Comparison of ENCODE assay signal across 22 cellular contexts in genomic region chr4:152951348-152951747, GRCh38. TPM values are rescaled to one million over a fixed set of nuclear protein-coding genes. Genes with fewer than 3 reads are reported as not detected.
A peak's percentile ranks its signal among the peaks of the same experiment; 100 is the strongest.
DNase-seq lines count a peak whose midpoint lies in the region; ATAC-seq and TF ChIP-seq lines count a peak whose summit lies in the region.
"Had no signal": no experiment of that assay in that cellular context is flagged by ENCODE, and none has a peak within 500 bp of the region (broad histone marks: within the 10 kb centered on the region; RNA-seq: fewer than 3 reads in every experiment).

No MANE protein-coding gene starts in this region.

- no peak overlapping the region for H2BK20ac ChIP-seq in IMR-90 (ENCODE audit: low read depth, low read length)

- H3K4me1 ChIP-seq in Caco-2 (no peaks in the 10 kb centered on the region), IMR-90 (ENCODE audit: control insufficient read depth, insufficient read depth, low read length) (peaks cover 4% of the 10 kb centered on the region; the same call in 1 of the 2 replicates), endodermal cell (ENCODE audit: control insufficient read depth, insufficient read depth, low read length) (peaks cover 29% of the 10 kb centered on the region)
- H3K4me1 ChIP-seq: testis had no signal

- no peak overlapping the region for H3K14ac ChIP-seq in IMR-90 (replicated peaks; ENCODE audit: low read depth, low read length)

- no peak overlapping the region for H3K4ac ChIP-seq in IMR-90 (ENCODE audit: low read depth, low read length)

- no peaks in the 10 kb centered on the region for H3K9me3 ChIP-seq in Caco-2
- H3K9me3 ChIP-seq in IMR-90 (ENCODE audit: control insufficient read depth, insufficient read depth, low read length) = no peaks in the 10 kb centered on the region
- no peaks in the 10 kb centered on the region for H3K9me3 ChIP-seq in endodermal cell (ENCODE audit: control insufficient read depth, low read length)
- H3K9me3 ChIP-seq: BLaER1 treated with 17β-estradiol and CSF1 and Interleukin-3, amounts not matched to agents 10 nM and 100 nM; lower lobe of right lung; testis had no signal

- H3K27me3 ChIP-seq in Caco-2 (replicated peaks; ENCODE audit: control insufficient read depth, insufficient read depth, low read length) (no peaks in the 10 kb centered on the region), IMR-90 (ENCODE audit: control insufficient read depth, insufficient read depth, low read length) (peaks cover 7% of the 10 kb centered on the region), endodermal cell (ENCODE audit: control insufficient read depth, insufficient read depth, low read length, poor library complexity, severe bottlenecking) (no peaks in the 10 kb centered on the region)
- H3K27me3 ChIP-seq: BLaER1 treated with 17β-estradiol and CSF1 and Interleukin-3, amounts not matched to agents 10 nM and 100 nM; testis had no signal

- H2BK120ac ChIP-seq in IMR-90 (ENCODE audit: low read depth, low read length) = no peak overlapping the region

- ATAC-seq in IMR-90 (ENCODE audit: low read depth) (peak; percentile 80), GM21576 (IDR thresholded peaks at IDR 0.05; ENCODE audit: unreplicated experiment) (no peak)
- no peak for ATAC-seq in activated CD4-positive, alpha-beta T cell treated with anti-CD3 and anti-CD28 coated beads for 36 hours
- ATAC-seq: activated CD4-positive, CD25-positive, alpha-beta regulatory T cell treated with anti-CD3 and anti-CD28 coated beads, Interleukin-2, amount 50 U/mL, for 24 hours; activated T-cell treated with anti-CD3 and anti-CD28 coated beads, Interleukin-2, amount 50 U/mL, for 72 hours; lower lobe of right lung; stimulated activated naive B cell treated with anti-CD40 and anti-IgM and Interleukin-4, amounts not matched to agents 10 μg/mL and 1 μg/mL and 100 μg/mL, for 72 hours had no signal

- TF ChIP-seq CTCF in Caco-2 (IDR thresholded peaks at IDR 0.05; ENCODE audit: insufficient read depth in 1 of 2, low read depth in 1 of 2, low read length in 1 of 2, severe bottlenecking in 1 of 2, unreplicated experiment in 1 of 2) (no peak), IMR-90 (conservative IDR thresholded peaks at IDR 0.05; ENCODE audit: low read depth, low read length) (no peak), endodermal cell (conservative IDR thresholded peaks at IDR 0.05) (no peak), mesothelial cell of epicardium (IDR thresholded peaks at IDR 0.05; ENCODE audit: unreplicated experiment) (no peak)

- H4K91ac ChIP-seq in IMR-90 (ENCODE audit: insufficient read depth, low read depth, low read length) = no peak overlapping the region

- H2AK9ac ChIP-seq in IMR-90 (replicated peaks; ENCODE audit: low read depth, low read length, poor library complexity) = no peak overlapping the region

- H3K4me3 Mint-ChIP-seq in Caco-2 (ENCODE audit: unreplicated experiment) (peak overlapping the region; percentile 27), endodermal cell (no peak overlapping the region), mesothelial cell of epicardium (no peak overlapping the region)
- H3K4me3 Mint-ChIP-seq in activated CD4-positive, alpha-beta T cell treated with anti-CD3 and anti-CD28 coated beads for 36 hours = no peak overlapping the region
- H3K4me3 Mint-ChIP-seq: activated T-cell treated with anti-CD3 and anti-CD28 coated beads, Interleukin-2, amount 50 U/mL, for 72 hours; immature natural killer cell; stimulated activated naive B cell treated with anti-CD40 and anti-IgM and Interleukin-4, amounts not matched to agents 10 μg/mL and 1 μg/mL and 100 μg/mL, for 72 hours had no signal

- dilution Hi-C loops in IMR-90 (cut with HindIII; ENCODE audit: low sequenced_read_pairs, unreplicated experiment) = no loop called here

- H3K18ac ChIP-seq in IMR-90 (ENCODE audit: low read depth, low read length) = no peak overlapping the region

- no peaks in the 10 kb centered on the region for H3K9me1 ChIP-seq in IMR-90 (ENCODE audit: insufficient read depth, low read length)

- H3K4me1 Mint-ChIP-seq in Caco-2 (ENCODE audit: low read depth, unreplicated experiment) = peaks cover 11% of the 10 kb centered on the region
- peaks cover 43% of the 10 kb centered on the region for H3K4me1 Mint-ChIP-seq in endodermal cell
- peaks cover 22% of the 10 kb centered on the region for H3K4me1 Mint-ChIP-seq in mesothelial cell of epicardium
- no peaks in the 10 kb centered on the region for H3K4me1 Mint-ChIP-seq in activated CD4-positive, alpha-beta T cell treated with anti-CD3 and anti-CD28 coated beads for 36 hours

- H3K27ac Mint-ChIP-seq in Caco-2 (ENCODE audit: unreplicated experiment) = no peak overlapping the region
- peak overlapping the region; percentile 40 for H3K27ac Mint-ChIP-seq in endodermal cell
- peak overlapping the region; percentile 50 for H3K27ac Mint-ChIP-seq in mesothelial cell of epicardium
- no peak overlapping the region for H3K27ac Mint-ChIP-seq in activated CD4-positive, alpha-beta T cell treated with anti-CD3 and anti-CD28 coated beads for 36 hours
- H3K27ac Mint-ChIP-seq: activated T-cell treated with anti-CD3 and anti-CD28 coated beads, Interleukin-2, amount 50 U/mL, for 72 hours; immature natural killer cell; stimulated activated naive B cell treated with anti-CD40 and anti-IgM and Interleukin-4, amounts not matched to agents 10 μg/mL and 1 μg/mL and 100 μg/mL, for 72 hours had no signal

- POLR2A ChIA-PET in Caco-2 (lab: Charles Lee) = no interaction called here
- POLR2A ChIA-PET in IMR-90 (lab: Charles Lee; ENCODE audit: unreplicated experiment) = no interaction called here
- POLR2A ChIA-PET in activated CD4-positive, alpha-beta T cell treated with anti-CD3 and anti-CD28 coated beads for 36 hours (lab: Charles Lee) = no interaction called here

- no peak overlapping the region for H2AFZ ChIP-seq in IMR-90 (replicated peaks; ENCODE audit: low read length, poor library complexity)

- no peaks in the 10 kb centered on the region for H3K9me3 Mint-ChIP-seq in Caco-2 (ENCODE audit: unreplicated experiment)
- no peaks in the 10 kb centered on the region for H3K9me3 Mint-ChIP-seq in endodermal cell
- no peaks in the 10 kb centered on the region for H3K9me3 Mint-ChIP-seq in mesothelial cell of epicardium
- no peaks in the 10 kb centered on the region for H3K9me3 Mint-ChIP-seq in activated CD4-positive, alpha-beta T cell treated with anti-CD3 and anti-CD28 coated beads for 36 hours (ENCODE audit: low read depth)
- H3K9me3 Mint-ChIP-seq: activated T-cell treated with anti-CD3 and anti-CD28 coated beads, Interleukin-2, amount 50 U/mL, for 72 hours; immature natural killer cell; stimulated activated naive B cell treated with anti-CD40 and anti-IgM and Interleukin-4, amounts not matched to agents 10 μg/mL and 1 μg/mL and 100 μg/mL, for 72 hours had no signal

- in situ Hi-C loops in IMR-90 (cut with MboI; ENCODE audit: low sequenced_read_pairs) = no loop called here

- H4K5ac ChIP-seq in IMR-90 (ENCODE audit: low read depth, low read length) = no peak overlapping the region

- peak in 1 of 2 experiments; percentile 25 for DNase-seq in Caco-2
- peak; percentile 61 for DNase-seq in IMR-90
- no peak for DNase-seq in endodermal cell
- DNase-seq in mesothelial cell of epicardium (ENCODE audit: low spot score in 2 of 2, unreplicated experiment in 2 of 2) = no peak
- no peak for DNase-seq in pons (ENCODE audit: low spot score)
- no peak for DNase-seq in stimulated activated CD4-positive, alpha-beta T cell treated with anti-CD3 and anti-CD28 coated beads, Interleukin-2, amount 100 ng/mL, for 48 hours
- DNase-seq in activated CD4-positive, alpha-beta T cell treated with anti-CD3 and anti-CD28 coated beads for 36 hours = no peak
- DNase-seq: activated naive CD4-positive, alpha-beta T cell treated with anti-CD3 and anti-CD28 coated beads, Interleukin-2, amount 50 U/mL, for 16 hours; activated T-cell treated with anti-CD3 and anti-CD28 coated beads, Interleukin-2, amount 50 U/mL, for 72 hours; immature natural killer cell; lower lobe of right lung; NCI-H1105; NCI-H2081; NCI-H510A; NK-92 treated with Interleukin-12 subunit alpha and Interleukin-12 subunit beta, amount 100 ng/mL, for 24 hours; stimulated activated CD4-positive, alpha-beta T cell treated with anti-CD3 and anti-CD28 coated beads, Interleukin-1b, Interleukin-23, amount 100 ng/mL, for 48 hours; stimulated activated naive B cell treated with anti-CD40 and anti-IgM and Interleukin-4, amounts not matched to agents 10 μg/mL and 1 μg/mL and 100 μg/mL, for 72 hours; T-helper 9 cell; testis had no signal

- H3K79me1 ChIP-seq in IMR-90 (ENCODE audit: low read depth in 1 of 2, low read length in 2 of 2) = no peaks in the 10 kb centered on the region

- H4K8ac ChIP-seq in IMR-90 (ENCODE audit: low read depth in 2 of 2, low read length in 2 of 2) = no peak overlapping the region

- no peak overlapping the region for H2BK5ac ChIP-seq in IMR-90 (ENCODE audit: low read depth, low read length, poor library complexity, severe bottlenecking)

- CTCF ChIA-PET in Caco-2 (lab: Charles Lee) = no interaction called here
- CTCF ChIA-PET in IMR-90 (lab: Yijun Ruan, JAX) = interaction anchor here (0.6 kb wide), 1 partner anchor 338 kb away, joined by 3 read pairs; no protein-coding TSS in a partner anchor
- CTCF ChIA-PET in activated CD4-positive, alpha-beta T cell treated with anti-CD3 and anti-CD28 coated beads for 36 hours (lab: Charles Lee) = interaction anchor here (0.7 kb wide), 1 partner anchor 191 kb away, joined by 3 read pairs; no protein-coding TSS in a partner anchor

- H3K36me3 Mint-ChIP-seq in Caco-2 (ENCODE audit: insufficient read depth, unreplicated experiment) = no peaks in the 10 kb centered on the region
- peaks cover 22% of the 10 kb centered on the region for H3K36me3 Mint-ChIP-seq in endodermal cell (ENCODE audit: low read depth)
- H3K36me3 Mint-ChIP-seq in mesothelial cell of epicardium = peaks cover 9% of the 10 kb centered on the region
- no peaks in the 10 kb centered on the region for H3K36me3 Mint-ChIP-seq in activated CD4-positive, alpha-beta T cell treated with anti-CD3 and anti-CD28 coated beads for 36 hours (ENCODE audit: low read depth)

- no peak overlapping the region for H2BK15ac ChIP-seq in IMR-90 (ENCODE audit: low read depth, low read length)

- H3K4me3 ChIP-seq in Caco-2 (ENCODE audit: low read depth, low read length) (no peak overlapping the region), IMR-90 (ENCODE audit: insufficient read depth, low read depth, low read length) (no peak overlapping the region), endodermal cell (ENCODE audit: low read length) (peak overlapping the region; percentile 31)
- H3K4me3 ChIP-seq: BLaER1 treated with 17β-estradiol and CSF1 and Interleukin-3, amounts not matched to agents 10 nM and 100 nM; lower lobe of right lung; testis had no signal

- H3K4me2 ChIP-seq in IMR-90 (ENCODE audit: low read depth, low read length) = peak overlapping the region; percentile 73; the same call in 1 of the 2 replicates
- H3K4me2 ChIP-seq: BLaER1 treated with 17β-estradiol and CSF1 and Interleukin-3, amounts not matched to agents 10 nM and 100 nM had no signal

- TF ChIP-seq RAD21 in IMR-90 (IDR thresholded peaks at IDR 0.05; ENCODE audit: low read length) = no peak

- no peaks in the 10 kb centered on the region for H4K20me1 ChIP-seq in IMR-90 (ENCODE audit: insufficient read depth, low read length)
- H4K20me1 ChIP-seq: BLaER1 treated with 17β-estradiol and CSF1 and Interleukin-3, amounts not matched to agents 10 nM and 100 nM had no signal

- H3K27me3 Mint-ChIP-seq in Caco-2 (ENCODE audit: insufficient read depth, unreplicated experiment) = no peaks in the 10 kb centered on the region
- H3K27me3 Mint-ChIP-seq in endodermal cell (ENCODE audit: insufficient read depth) = peaks cover 3% of the 10 kb centered on the region
- H3K27me3 Mint-ChIP-seq in mesothelial cell of epicardium (ENCODE audit: low read depth) = peaks cover 13% of the 10 kb centered on the region
- H3K27me3 Mint-ChIP-seq in activated CD4-positive, alpha-beta T cell treated with anti-CD3 and anti-CD28 coated beads for 36 hours = peaks cover 10% of the 10 kb centered on the region

- no peak overlapping the region for H2AK5ac ChIP-seq in IMR-90 (ENCODE audit: low read depth, low read length)

- H3K9ac ChIP-seq in IMR-90 (ENCODE audit: low read depth, low read length) (no peak overlapping the region), endodermal cell (ENCODE audit: extremely low read depth, low read length, poor library complexity, severe bottlenecking) (no peak overlapping the region)
- H3K9ac ChIP-seq: BLaER1 treated with 17β-estradiol and CSF1 and Interleukin-3, amounts not matched to agents 10 nM and 100 nM had no signal

- H3K36me3 ChIP-seq in Caco-2 (ENCODE audit: control insufficient read depth, insufficient read depth, low read length) (no peaks in the 10 kb centered on the region), IMR-90 (ENCODE audit: control insufficient read depth, insufficient read depth, low read length) (no peaks in the 10 kb centered on the region), endodermal cell (ENCODE audit: control insufficient read depth, insufficient read depth, low read length) (no peaks in the 10 kb centered on the region)
- H3K36me3 ChIP-seq: BLaER1 treated with 17β-estradiol and CSF1 and Interleukin-3, amounts not matched to agents 10 nM and 100 nM had no signal

- H3K56ac ChIP-seq in IMR-90 (ENCODE audit: extremely low read depth, insufficient read depth, low read length) = no peak overlapping the region

- TF ChIP-seq POLR2A in IMR-90 (IDR thresholded peaks at IDR 0.05; ENCODE audit: low read depth, low read length) = no peak

- H3K27ac ChIP-seq in IMR-90 (ENCODE audit: insufficient read depth, low read length) (no peak overlapping the region), endodermal cell (ENCODE audit: low read depth, low read length) (no peak overlapping the region)
- H3K27ac ChIP-seq: BLaER1 treated with 17β-estradiol and CSF1 and Interleukin-3, amounts not matched to agents 10 nM and 100 nM; lower lobe of right lung; testis had no signal

- intact Hi-C loops in Caco-2 (cut with micrococcal nuclease; ENCODE audit: unreplicated experiment) = loop anchor here (1.0 kb wide), 1 partner anchor 15 kb away; the partner anchor contains the start of gene FHDC1
- intact Hi-C loops in IMR-90 (cut with micrococcal nuclease) = no loop called here
- intact Hi-C loops in activated CD4-positive, alpha-beta T cell treated with anti-CD3 and anti-CD28 coated beads for 36 hours (cut with DNase I, micrococcal nuclease) = no loop called here

- BruUV-seq in Caco-2 (replicated peaks; lab: Mats Ljungman, UMichigan) (no TSS peak), IMR-90 (replicated peaks; lab: Mats Ljungman, UMichigan) (no TSS peak)

- WGBS in IMR-90 (ENCODE audit: extremely low coverage in 2 of 2, insufficient read length in 1 of 2), 2 experiments = no CpG with 5 or more reads among the region's 3 CpGs
- WGBS in endodermal cell (ENCODE audit: insufficient coverage in 1 of 2, insufficient read length in 1 of 2), 2 experiments = 36 to 46% methylated on average over 2 to 3 of the region's 3 CpGs

- no peak overlapping the region for H3K23ac ChIP-seq in IMR-90 (ENCODE audit: low read depth, low read length)

RNA-seq across cellular contexts. Expression of gene FHDC1, which starts 15.2 kb away (rescaled TPM):
- 1.4 and 1.5 TPM in 2 replicates for total RNA-seq in Caco-2 (2022)
- total RNA-seq in IMR-90 (2012; rRNA removed) = under 0.01 TPM in 2 replicates
- 0.09 and 0.10 TPM in 2 replicates for polyA plus RNA-seq in IMR-90 (2012; rRNA removed)
- 0.03 and 0.05 TPM in 2 replicates for polyA plus RNA-seq in IMR-90 (2012; cell fraction: cytosol; rRNA removed)
- 0.21 and 0.32 TPM in 2 replicates for polyA plus RNA-seq in IMR-90 (2012; cell fraction: nucleus; rRNA removed; ENCODE audit: low replicate concordance)
- 1 to 10 TPM; 2.5 to 7.9 TPM for total RNA-seq in endodermal cell
- 3.2 TPM for polyA plus RNA-seq in endodermal cell (2013, experiment 1 of 2)
- 2.2 TPM for polyA plus RNA-seq in endodermal cell (2013, experiment 2 of 2)
- total RNA-seq in mesothelial cell of epicardium = 4.2 to 4.6 TPM (median 4.3 TPM) in 3 replicates
- total RNA-seq in activated CD4-positive, alpha-beta T cell treated with anti-CD3 and anti-CD28 coated beads for 36 hours = under 1 TPM; 0.09 TPM
- polyA plus RNA-seq: immature natural killer cell had no signal

Comparison
In these comparisons a context has a peak if more than half of its experiments do, and no peak if none do; other contexts are left out.
1. H3K27ac Mint-ChIP-seq: peak in endodermal cell (single experiment) and mesothelial cell of epicardium (single experiment); none in Caco-2 (single experiment) and activated CD4-positive, alpha-beta T cell treated with anti-CD3 and anti-CD28 coated beads for 36 hours (single experiment).